ENCODE assay signal across 8 cellular contexts in the genomic region with DNA sequence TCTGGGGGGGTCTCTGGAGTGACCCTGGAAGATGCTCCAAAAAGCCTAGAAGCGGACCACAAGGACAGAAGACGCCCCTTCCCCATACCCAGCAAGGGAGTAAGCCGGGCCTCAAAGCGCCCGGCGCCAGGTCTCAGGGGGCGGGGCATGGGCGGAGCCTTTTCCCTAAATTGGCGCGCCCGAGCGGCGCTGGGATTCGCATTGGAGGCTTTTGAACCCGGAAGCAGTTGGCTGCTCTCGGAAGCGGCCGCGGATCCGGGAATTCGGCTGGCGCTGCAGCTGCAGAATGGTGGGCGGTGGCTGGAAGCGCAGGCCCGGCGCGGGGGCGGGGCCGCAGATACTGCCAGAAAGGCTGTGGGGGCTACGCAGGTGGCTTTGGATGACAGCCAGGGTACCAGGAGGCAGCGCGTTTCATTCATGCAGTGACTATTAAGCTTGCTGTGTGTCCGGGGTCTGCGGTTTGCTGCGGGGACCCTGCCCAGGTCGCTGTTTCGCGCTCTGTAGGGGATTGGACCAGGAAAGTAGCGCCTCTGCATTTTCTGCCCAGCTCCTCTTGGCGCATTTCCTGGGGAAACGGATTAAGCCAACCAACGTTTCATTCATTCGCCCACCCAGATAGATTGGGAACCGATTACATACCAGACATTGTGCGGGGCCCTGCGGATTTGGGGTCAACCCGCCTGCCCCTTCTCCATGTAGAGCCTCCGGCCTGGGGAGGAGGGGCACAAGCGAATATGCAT.
A peak's percentile ranks its signal among the peaks of the same experiment; 100 is the strongest.
DNase-seq lines count a peak whose midpoint lies in the region; ATAC-seq and TF ChIP-seq lines count a peak whose summit lies in the region.

No MANE protein-coding gene starts in this region.

- peak overlapping the region in 38 of 59 donors; percentile 2 to 85 (median 60) for H3K27ac ChIP-seq in dorsolateral prefrontal cortex

- DNase-seq in G401 (ENCODE audit: low spot score), result peak; percentile 90
- peak; percentile 85 for DNase-seq in NCI-H2081 treated with DMSO at 0.1 percent for 48 hours (lab: John Stamatoyannopoulos, UW)
- DNase-seq in activated CD4-positive, alpha-beta T cell treated with anti-CD3 and anti-CD28 coated beads for 4 hours, result peak; percentile 32 to 54
- DNase-seq in dorsolateral prefrontal cortex, result peak; percentile 71 to 93 (median 90)
- peak; percentile 88 for DNase-seq in kidney tubule cell (ENCODE audit: low spot score)
- DNase-seq in stimulated activated CD4-positive, alpha-beta T cell treated with anti-CD3 and anti-CD28 coated beads, Interleukin-12 subunit alpha, Interleukin-12 subunit beta, amount 100 ng/mL, for 24 hours (ENCODE audit: low read depth in 2 of 2), result peak; percentile 45 to 69

- peak in 3 of 56 donors; percentile 5 to 15 (median 11) for TF ChIP-seq CTCF in dorsolateral prefrontal cortex (IDR thresholded peaks at IDR 0.05 in 54 of 56, conservative IDR thresholded peaks at IDR 0.05 in 2 of 56; ENCODE audit: low read depth in 1 of 56, partially characterized antibody in 56 of 56)

- no peaks in the 10 kb centered on the region for H3K27me3 ChIP-seq in dorsolateral prefrontal cortex

- intact Hi-C loops in dorsolateral prefrontal cortex (cut with DNase I), result no loop called here

- in situ Hi-C loops in G401 (cut with HindIII; ENCODE audit: low sequenced_read_pairs), result no loop called here

- H3K4me3 ChIP-seq in dorsolateral prefrontal cortex, result peak overlapping the region; percentile 50 to 84 (median 70)

- no peak for ATAC-seq in HG03095 (IDR thresholded peaks at IDR 0.05; ENCODE audit: unreplicated experiment)
- ATAC-seq in GM21825 (IDR thresholded peaks at IDR 0.05; ENCODE audit: unreplicated experiment), result no peak
